ENCODE assay signal across 8 cellular contexts in the genomic region with DNA sequence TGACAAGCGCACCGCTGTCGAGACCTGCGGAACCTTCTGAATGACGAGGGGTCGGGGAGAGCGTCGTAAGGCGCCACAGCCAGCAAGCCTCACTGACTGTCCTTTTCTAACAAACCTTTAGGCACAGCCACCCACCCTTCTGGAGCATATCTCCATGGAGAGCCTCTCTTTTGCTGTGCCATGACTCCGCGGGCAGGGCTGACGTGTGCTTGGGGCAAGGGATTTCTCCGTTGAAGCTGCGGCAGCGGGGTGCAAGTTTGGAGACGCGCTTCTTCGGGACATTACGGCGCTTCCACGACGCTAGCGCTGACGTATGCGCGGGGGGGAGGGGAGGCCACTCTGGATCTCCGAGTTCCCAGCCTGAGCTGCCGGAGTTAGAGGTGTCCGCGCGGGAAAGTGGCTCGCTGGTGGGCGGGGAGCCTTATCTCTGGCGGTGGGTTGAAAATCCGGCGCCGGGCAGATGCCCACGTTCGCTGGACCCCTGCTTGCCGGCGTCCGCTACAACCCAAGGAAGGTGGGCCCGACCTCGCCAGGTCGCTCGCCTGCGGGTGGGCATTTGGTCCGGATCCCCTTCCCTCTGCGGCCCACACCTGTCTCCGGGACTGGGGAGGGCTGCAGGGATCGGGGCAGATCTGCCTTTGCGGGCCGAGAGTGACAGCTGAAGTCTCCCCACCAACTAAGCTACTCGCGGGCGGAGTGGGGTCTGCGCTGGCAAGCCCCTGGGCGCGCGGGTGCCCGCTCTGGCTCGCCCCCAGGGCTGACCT. TPM values are rescaled to one million over a fixed set of nuclear protein-coding genes. Genes with fewer than 3 reads are reported as not detected.
DNase-seq lines count a peak whose midpoint lies in the region; ATAC-seq and TF ChIP-seq lines count a peak whose summit lies in the region.

No MANE protein-coding gene starts in this region.

- H3K36me3 Mint-ChIP-seq in osteocyte (ENCODE audit: unreplicated experiment) = no peaks in the 10 kb centered on the region

- TF ChIP-seq CTCF in osteocyte (IDR thresholded peaks at IDR 0.05) = no peak
- TF ChIP-seq CTCF in thoracic aorta (IDR thresholded peaks at IDR 0.05) = no peak

- peak; percentile 82 for ATAC-seq in thoracic aorta (ENCODE audit: insufficient number of reproducible peaks, low FRiP score, low read depth)

- H3K9me3 ChIP-seq in HAP-1 (no peaks in the 10 kb centered on the region), thoracic aorta (no peaks in the 10 kb centered on the region)

- H3K27ac Mint-ChIP-seq in osteocyte (ENCODE audit: unreplicated experiment) = no peak overlapping the region

- no peaks in the 10 kb centered on the region for H3K36me3 ChIP-seq in HAP-1 (replicated peaks)
- no peaks in the 10 kb centered on the region for H3K36me3 ChIP-seq in thoracic aorta

- in situ Hi-C loops in HAP-1 (cut with MboI; ENCODE audit: low sequenced_read_pairs) = no loop called here

- H3K4me1 ChIP-seq in HAP-1 (peaks cover 13% of the 10 kb centered on the region; the same call in 1 of the 2 replicates), thoracic aorta (ENCODE audit: control insufficient read depth in 1 of 2, low read depth in 2 of 2) (peaks cover 6 to 20% of the 10 kb centered on the region in 2 donors)

- H3K27ac ChIP-seq in thoracic aorta = peak overlapping the region; percentile 44 to 77

- H3K27me3 Mint-ChIP-seq in osteocyte (ENCODE audit: unreplicated experiment) = no peaks in the 10 kb centered on the region

- H3K9me3 Mint-ChIP-seq in osteocyte (ENCODE audit: unreplicated experiment) = no peaks in the 10 kb centered on the region

- intact Hi-C loops in head of caudate nucleus (cut with DNase I) = no loop called here

- H3K27me3 ChIP-seq in HAP-1 (ENCODE audit: low read depth) (no peaks in the 10 kb centered on the region), thoracic aorta (replicated peaks; ENCODE audit: insufficient read depth) (no peaks in the 10 kb centered on the region)

- peaks cover 8% of the 10 kb centered on the region for H3K4me1 Mint-ChIP-seq in osteocyte (ENCODE audit: unreplicated experiment)

- peak overlapping the region; percentile 86 for H3K4me3 ChIP-seq in HAP-1
- H3K4me3 ChIP-seq in thoracic aorta = peak overlapping the region; percentile 90

- DNase-seq in GM03348 (ENCODE audit: low spot score) (peak; percentile 94), HAP-1 (ENCODE audit: low spot score in 2 of 2) (peak; percentile 75 to 90), M059J (ENCODE audit: low read depth) (peak; percentile 80), SK-N-DZ (ENCODE audit: low spot score) (peak; percentile 75), head of caudate nucleus (peak; percentile 90 to 98 (median 95)), osteocyte (ENCODE audit: extremely low spot score, unreplicated experiment) (peak; percentile 92), thoracic aorta (ENCODE audit: low spot score) (peak; percentile 67)
- peak; percentile 84 for DNase-seq in activated naive CD4-positive, alpha-beta T cell treated with anti-CD3 and anti-CD28 coated beads, Interleukin-2, amount 50 U/mL, for 16 hours

- H3K4me3 Mint-ChIP-seq in osteocyte (ENCODE audit: unreplicated experiment) = no peak overlapping the region

RNA-seq across cellular contexts. Expression of gene SLC10A7, which starts 0.5 kb away (rescaled TPM):
- total RNA-seq in M059J (2014; rRNA removed; shearing (Covaris generic)) = 8.7 and 10.3 TPM in 2 replicates
- polyA plus RNA-seq in SK-N-DZ (2014; cell fraction: cytosol; rRNA removed) = 3.9 and 5.1 TPM in 2 replicates
- polyA plus RNA-seq in SK-N-DZ (2014; cell fraction: nucleus; rRNA removed) = 3.6 TPM in 2 replicates
- 10.5 and 10.6 TPM in 2 replicates for total RNA-seq in osteocyte
- total RNA-seq in thoracic aorta = 10 to 100 TPM; 10.3 to 14.4 TPM

Comparison
In these comparisons a context has a peak if more than half of its experiments do, and no peak if none do; other contexts are left out.
1. Peak in every context shown above with its lines: DNase-seq, ATAC-seq, H3K4me3 ChIP-seq and H3K27ac ChIP-seq.